Comparison of ENCODE assay signal across 28 cellular contexts in genomic region chr18:46559296-46559695, GRCh38.
"Had no signal": no experiment of that assay in that cellular context is flagged by ENCODE, and none has a peak within 500 bp of the region (broad histone marks: within the 10 kb centered on the region; RNA-seq: fewer than 3 reads in every experiment).

No MANE protein-coding gene starts in this region.

- H3K27me3 ChIP-seq: suprapubic skin, testis, thyroid gland, tibial artery, tibial nerve, transverse colon, upper lobe of left lung, upper lobe of right lung, uterus, vagina had no signal

- H3K27me3 Mint-ChIP-seq: stimulated activated naive CD8-positive, alpha-beta T cell treated with anti-CD3 and anti-CD28 coated beads, Interleukin-15, amount 100 ng/mL, for 72 hours; stimulated activated naive CD8-positive, alpha-beta T cell treated with anti-CD3 and anti-CD28 coated beads, Interleukin-15, Interleukin-2, amounts not matched to agents 100 ng/mL and 50 ng/mL, for 24 hours had no signal

- H3K27ac ChIP-seq: stomach, suprapubic skin, testis, thoracic aorta, thyroid gland, tibial artery, tibial nerve, transverse colon, upper lobe of left lung, upper lobe of right lung, uterus, vagina had no signal

- H3K27ac Mint-ChIP-seq: stimulated activated effector memory CD8-positive, alpha-beta T cell treated with anti-CD3 and anti-CD28 coated beads, Interleukin-12 subunit alpha, Interleukin-12 subunit beta, amount 100 ng/mL, for 72 hours; stimulated activated memory B cell treated with anti-CD40 and anti-IgM and Interleukin-4, amounts not matched to agents 10 μg/mL and 1 μg/mL and 100 μg/mL, for 72 hours; stimulated activated naive B cell treated with anti-CD40 and anti-IgM and Interleukin-4, amounts not matched to agents 10 μg/mL and 1 μg/mL and 100 μg/mL, for 72 hours; stimulated activated naive CD8-positive, alpha-beta T cell treated with anti-CD3 and anti-CD28 coated beads, Interleukin-15, amount 100 ng/mL, for 72 hours; stimulated activated naive CD8-positive, alpha-beta T cell treated with anti-CD3 and anti-CD28 coated beads, Interleukin-15, Interleukin-2, amounts not matched to agents 100 ng/mL and 50 ng/mL, for 24 hours; type B pancreatic cell had no signal

- H3K4me3 ChIP-seq: stomach, suprapubic skin, testis, thoracic aorta, thyroid gland, tibial artery, tibial nerve, transverse colon, upper lobe of left lung, upper lobe of right lung, uterus, vagina had no signal

- H3K36me3 ChIP-seq: stomach, suprapubic skin, thoracic aorta, thyroid gland, tibial artery, tibial nerve, transverse colon, upper lobe of left lung, upper lobe of right lung, uterus, vagina had no signal

- H3K4me3 Mint-ChIP-seq: stimulated activated effector memory CD8-positive, alpha-beta T cell treated with anti-CD3 and anti-CD28 coated beads, Interleukin-12 subunit alpha, Interleukin-12 subunit beta, amount 100 ng/mL, for 72 hours; stimulated activated memory B cell treated with anti-CD40 and anti-IgM and Interleukin-4, amounts not matched to agents 10 μg/mL and 1 μg/mL and 100 μg/mL, for 72 hours; stimulated activated naive B cell treated with anti-CD40 and anti-IgM and Interleukin-4, amounts not matched to agents 10 μg/mL and 1 μg/mL and 100 μg/mL, for 72 hours; stimulated activated naive CD8-positive, alpha-beta T cell treated with anti-CD3 and anti-CD28 coated beads, Interleukin-15, amount 100 ng/mL, for 72 hours; stimulated activated naive CD8-positive, alpha-beta T cell treated with anti-CD3 and anti-CD28 coated beads, Interleukin-15, Interleukin-2, amounts not matched to agents 100 ng/mL and 50 ng/mL, for 24 hours; type B pancreatic cell had no signal

- H3K4me1 ChIP-seq: stomach, suprapubic skin, testis, thyroid gland, tibial artery, tibial nerve, transverse colon, upper lobe of right lung, uterus, vagina had no signal

- DNase-seq: stimulated activated CD4-positive, alpha-beta T cell treated with anti-CD3 and anti-CD28 coated beads, Interleukin-2, amount 100 ng/mL, for 48 hours; stimulated activated CD4-positive, alpha-beta T cell treated with anti-CD3 and anti-CD28 coated beads, Interleukin-4, amount 100 ng/mL, for 1 hour; stimulated activated CD4-positive, alpha-beta T cell treated with anti-CD3 and anti-CD28 coated beads, Interleukin-4, amount 100 ng/mL, for 24 hours; stimulated activated CD4-positive, alpha-beta T cell treated with anti-CD3 and anti-CD28 coated beads, Interleukin-4, amount 100 ng/mL, for 4 hours; stimulated activated CD8-positive, alpha-beta memory T cell treated with anti-CD3 and anti-CD28 coated beads, Interleukin-4, amount 100 ng/mL, for 48 hours; stimulated activated naive B cell treated with anti-CD40 and anti-IgM and Interleukin-4, amounts not matched to agents 10 μg/mL and 1 μg/mL and 100 μg/mL, for 72 hours; stimulated activated naive CD4-positive, alpha-beta T cell; stimulated activated naive CD4-positive, alpha-beta T cell treated with Interleukin-2 at 50 U/mL for 16 hours; stimulated activated naive CD8-positive, alpha-beta T cell treated with anti-CD3 and anti-CD28 coated beads, Interleukin-15, amount 100 ng/mL, for 72 hours; stimulated activated naive CD8-positive, alpha-beta T cell treated with anti-CD3 and anti-CD28 coated beads, Interleukin-15, Interleukin-2, amounts not matched to agents 100 U/mL and 50 U/mL, for 24 hours; stomach; substantia nigra; testis; thyroid gland; tibial artery; transverse colon; trophoblast cell; upper lobe of right lung; uterus had no signal

- ATAC-seq: stimulated activated effector memory CD8-positive, alpha-beta T cell treated with anti-CD3 and anti-CD28 coated beads, Interleukin-12 subunit alpha, Interleukin-12 subunit beta, amount 100 ng/mL, for 72 hours; stimulated activated memory B cell treated with anti-CD40 and anti-IgM and Interleukin-4, amounts not matched to agents 10 μg/mL and 1 μg/mL and 100 μg/mL, for 72 hours; stimulated activated naive B cell treated with anti-CD40 and anti-IgM and Interleukin-4, amounts not matched to agents 10 μg/mL and 1 μg/mL and 100 μg/mL, for 72 hours; stimulated activated naive CD8-positive, alpha-beta T cell treated with anti-CD3 and anti-CD28 coated beads, Interleukin-15, amount 100 ng/mL, for 72 hours; stimulated activated naive CD8-positive, alpha-beta T cell treated with anti-CD3 and anti-CD28 coated beads, Interleukin-15, Interleukin-2, amounts not matched to agents 100 U/mL and 50 U/mL, for 24 hours; upper lobe of right lung had no signal

- H3K9me3 ChIP-seq: stomach, suprapubic skin, testis, thoracic aorta, thyroid gland, tibial artery, tibial nerve, transverse colon, upper lobe of left lung, upper lobe of right lung, uterus, vagina had no signal

- H3K36me3 Mint-ChIP-seq: stimulated activated effector memory CD8-positive, alpha-beta T cell treated with anti-CD3 and anti-CD28 coated beads, Interleukin-12 subunit alpha, Interleukin-12 subunit beta, amount 100 ng/mL, for 72 hours; stimulated activated memory B cell treated with anti-CD40 and anti-IgM and Interleukin-4, amounts not matched to agents 10 μg/mL and 1 μg/mL and 100 μg/mL, for 72 hours; stimulated activated naive B cell treated with anti-CD40 and anti-IgM and Interleukin-4, amounts not matched to agents 10 μg/mL and 1 μg/mL and 100 μg/mL, for 72 hours; type B pancreatic cell had no signal

- H3K4me1 Mint-ChIP-seq: stimulated activated effector memory CD8-positive, alpha-beta T cell treated with anti-CD3 and anti-CD28 coated beads, Interleukin-12 subunit alpha, Interleukin-12 subunit beta, amount 100 ng/mL, for 72 hours; stimulated activated memory B cell treated with anti-CD40 and anti-IgM and Interleukin-4, amounts not matched to agents 10 μg/mL and 1 μg/mL and 100 μg/mL, for 72 hours; stimulated activated naive B cell treated with anti-CD40 and anti-IgM and Interleukin-4, amounts not matched to agents 10 μg/mL and 1 μg/mL and 100 μg/mL, for 72 hours; stimulated activated naive CD8-positive, alpha-beta T cell treated with anti-CD3 and anti-CD28 coated beads, Interleukin-15, amount 100 ng/mL, for 72 hours had no signal

- H3K9me3 Mint-ChIP-seq: stimulated activated effector memory CD8-positive, alpha-beta T cell treated with anti-CD3 and anti-CD28 coated beads, Interleukin-12 subunit alpha, Interleukin-12 subunit beta, amount 100 ng/mL, for 72 hours; stimulated activated memory B cell treated with anti-CD40 and anti-IgM and Interleukin-4, amounts not matched to agents 10 μg/mL and 1 μg/mL and 100 μg/mL, for 72 hours; stimulated activated naive B cell treated with anti-CD40 and anti-IgM and Interleukin-4, amounts not matched to agents 10 μg/mL and 1 μg/mL and 100 μg/mL, for 72 hours; stimulated activated naive CD8-positive, alpha-beta T cell treated with anti-CD3 and anti-CD28 coated beads, Interleukin-15, amount 100 ng/mL, for 72 hours; stimulated activated naive CD8-positive, alpha-beta T cell treated with anti-CD3 and anti-CD28 coated beads, Interleukin-15, Interleukin-2, amounts not matched to agents 100 ng/mL and 50 ng/mL, for 24 hours; type B pancreatic cell had no signal
